ENCODE assay signal across 8 cellular contexts in genomic region chr6:82040405-82041221, GRCh38.
A peak's percentile ranks its signal among the peaks of the same experiment; 100 is the strongest.
DNase-seq lines count a peak whose midpoint lies in the region; ATAC-seq and TF ChIP-seq lines count a peak whose summit lies in the region.

No MANE protein-coding gene starts in this region.

- no peaks in the 10 kb centered on the region for H3K27me3 Mint-ChIP-seq in nephron (ENCODE audit: low read depth)

- intact Hi-C loops in esophagus muscularis mucosa (cut with DNase I): no loop called here

- TF ChIP-seq CTCF in esophagus muscularis mucosa (IDR thresholded peaks at IDR 0.05) (peak; percentile 54 to 70 (median 62)), nephron (IDR thresholded peaks at IDR 0.05; ENCODE audit: unreplicated experiment in 3 of 3) (peak; percentile 70 to 75 (median 71))

- DNase-seq in NCI-H82 (lab: John Stamatoyannopoulos, UW) (peak; percentile 30), NCI-H82 treated with DMSO at 0.1 percent for 48 hours (lab: John Stamatoyannopoulos, UW; ENCODE audit: unreplicated experiment) (no peak), HS-5 (ENCODE audit: low read depth) (peak; percentile 28), RPMI8226 (peak; percentile 6), esophagus muscularis mucosa (ENCODE audit: extremely low spot score) (no peak), mucosa of gallbladder (ENCODE audit: low spot score) (no peak)

- no peaks in the 10 kb centered on the region for H3K27me3 ChIP-seq in esophagus muscularis mucosa

- H3K4me1 ChIP-seq in esophagus muscularis mucosa: peaks cover 0 to 3% (median 0%) of the 10 kb centered on the region in 4 donors

- no peak overlapping the region for H3K4me3 Mint-ChIP-seq in nephron

- no peak for TF ChIP-seq EP300 in esophagus muscularis mucosa (IDR thresholded peaks at IDR 0.05)

- 56% methylated on average over 4 of the region's 4 CpGs for WGBS in esophagus muscularis mucosa

- ATAC-seq in GM21526 (IDR thresholded peaks at IDR 0.05; ENCODE audit: low FRiP score, unreplicated experiment): peak; percentile 85

- H3K4me3 ChIP-seq in esophagus muscularis mucosa: no peak overlapping the region

- no peak for TF ChIP-seq POLR2A in esophagus muscularis mucosa (IDR thresholded peaks at IDR 0.05; ENCODE audit: low read depth)

- no peaks in the 10 kb centered on the region for H3K36me3 Mint-ChIP-seq in nephron (ENCODE audit: low read depth)

- H3K9me3 ChIP-seq in esophagus muscularis mucosa: no peaks in the 10 kb centered on the region

- no peaks in the 10 kb centered on the region for H3K36me3 ChIP-seq in esophagus muscularis mucosa

- no peaks in the 10 kb centered on the region for H3K9me3 Mint-ChIP-seq in nephron

- peak overlapping the region in 1 of 3 experiments; percentile 17 for H3K27ac Mint-ChIP-seq in nephron

- no peak overlapping the region for H3K27ac ChIP-seq in esophagus muscularis mucosa (replicated peaks in 1 of 4)

- no peaks in the 10 kb centered on the region for H3K4me1 Mint-ChIP-seq in nephron

Comparison
In these comparisons a context has a peak if more than half of its experiments do, and no peak if none do; other contexts are left out.
1. DNase-seq: peak in NCI-H82 (single experiment), HS-5 (single experiment) and RPMI8226 (single experiment); none in NCI-H82 treated with DMSO at 0.1 percent for 48 hours (single experiment), esophagus muscularis mucosa (single experiment) and mucosa of gallbladder (single experiment).